8 cellular contexts compared by ENCODE assay signal in the genomic region with DNA sequence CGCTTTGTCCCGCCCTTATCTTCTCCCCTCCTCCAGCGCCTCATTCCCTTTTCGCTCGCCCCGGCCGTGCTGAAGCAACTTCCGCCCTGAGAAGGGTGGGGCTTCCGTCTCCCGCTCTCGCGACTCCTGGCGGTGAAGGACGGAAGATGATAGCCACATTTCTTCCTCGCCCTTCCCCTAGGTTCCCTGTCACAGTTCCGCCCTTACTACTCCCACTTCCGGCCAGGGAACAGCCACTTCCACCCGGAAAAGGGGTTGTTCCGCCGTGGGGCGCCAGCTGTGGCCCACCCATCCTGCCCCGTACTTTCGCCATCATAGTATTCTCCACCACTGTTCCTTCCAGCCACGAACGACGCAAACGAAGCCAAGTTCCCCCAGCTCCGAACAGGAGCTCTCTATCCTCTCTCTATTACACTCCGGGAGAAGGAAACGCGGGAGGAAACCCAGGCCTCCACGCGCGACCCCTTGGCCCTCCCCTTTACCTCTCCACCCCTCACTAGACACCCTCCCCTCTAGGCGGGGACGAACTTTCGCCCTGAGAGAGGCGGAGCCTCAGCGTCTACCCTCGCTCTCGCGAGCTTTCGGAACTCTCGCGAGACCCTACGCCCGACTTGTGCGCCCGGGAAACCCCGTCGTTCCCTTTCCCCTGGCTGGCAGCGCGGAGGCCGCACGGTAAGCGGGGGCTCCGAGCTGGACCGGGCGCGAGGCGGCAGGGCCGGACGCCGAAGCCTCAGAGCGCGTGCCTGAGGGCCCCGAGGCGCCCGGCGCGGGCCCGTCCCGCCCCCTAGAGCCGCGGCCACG. TPM values are rescaled to one million over a fixed set of nuclear protein-coding genes. Genes with fewer than 3 reads are reported as not detected.
A peak's percentile ranks its signal among the peaks of the same experiment; 100 is the strongest.
DNase-seq lines count a peak whose midpoint lies in the region; ATAC-seq and TF ChIP-seq lines count a peak whose summit lies in the region.

A gene (plus strand): TSS at position 638 of the 801 bp plus-strand sequence. CDS start 520 bp downstream, outside the sequence.

- CTCF ChIA-PET in PC-9 (lab: Charles Lee): interaction anchor here (0.6 kb wide), 1 partner anchor 84 kb away, joined by 4 read pairs; no protein-coding TSS in a partner anchor

- POLR2A ChIA-PET in PC-9 (lab: Charles Lee; ENCODE audit: unreplicated experiment): interaction anchor here (0.5 to 0.9 kb wide), 6 partner anchors 14 to 537 kb away, joined by 3 to 4 read pairs (median 3); a partner anchor contains a TSS

- no peaks in the 10 kb centered on the region for H3K9me3 ChIP-seq in PC-9 (ENCODE audit: insufficient read depth, low read depth)

- H3K27ac ChIP-seq in PC-9 (peak within 1 kb of the TSS; percentile 96), epithelial cell of prostate (peak within 1 kb of the TSS; percentile 91)

- DNase-seq in DMS79 (lab: John Stamatoyannopoulos, UW) (peak; percentile 96), KBM-7 (peak; percentile 100), PC-9 (peak; percentile 93 to 98), epithelial cell of prostate (ENCODE audit: low read depth, low spot score) (peak; percentile 93), mucosa of gallbladder (ENCODE audit: low spot score) (peak; percentile 98)
- DNase-seq in activated T-cell treated with anti-CD3 and anti-CD28 coated beads, Interleukin-2, amount 50 U/mL, for 1 hour: peak; percentile 99
- DNase-seq in stimulated activated CD8-positive, alpha-beta memory T cell treated with anti-CD3 and anti-CD28 coated beads, Interleukin-4, amount 100 ng/mL, for 4 hours (ENCODE audit: low read depth in 2 of 2, low spot score in 1 of 2): peak; percentile 96

- peak; percentile 65 for ATAC-seq in GM21717 (IDR thresholded peaks at IDR 0.05; ENCODE audit: unreplicated experiment)

- no peaks in the 10 kb centered on the region for H3K9me2 ChIP-seq in PC-9 (ENCODE audit: insufficient read depth)

- H3K4me3 ChIP-seq in PC-9: peak within 1 kb of the TSS; percentile 98

- peaks cover 43% of the 10 kb centered on the region for H3F3A ChIP-seq in PC-9 (ENCODE audit: insufficient read depth, low read depth)

- peaks cover 40% of the 10 kb centered on the region for H4K20me1 ChIP-seq in PC-9 (ENCODE audit: insufficient read depth)

- TF ChIP-seq CTCF in PC-9 (conservative IDR thresholded peaks at IDR 0.05): peak; percentile 63

- in situ Hi-C loops in KBM-7 (cut with MboI; ENCODE audit: low pct_unique_long_range_greater_than_20kb, low sequenced_read_pairs): no loop called here

- H2AFZ ChIP-seq in PC-9: peak within 1 kb of the TSS; percentile 86

- H3K4me1 ChIP-seq in PC-9 (replicated peaks; ENCODE audit: insufficient read depth): peaks cover 41% of the 10 kb centered on the region

- peaks cover 7% of the 10 kb centered on the region for H3K27me3 ChIP-seq in PC-9 (ENCODE audit: insufficient read depth, low read depth)

- H3K79me2 ChIP-seq in PC-9 (ENCODE audit: low read depth): peaks cover 47% of the 10 kb centered on the region

- peaks cover 40% of the 10 kb centered on the region for H3K36me3 ChIP-seq in PC-9 (ENCODE audit: low read depth)

- BruUV-seq in PC-9 (replicated peaks; lab: Mats Ljungman, UMichigan): TSS peak; percentile 83

- H3K4me2 ChIP-seq in PC-9: peak within 1 kb of the TSS; percentile 96

- intact Hi-C loops in PC-9 (cut with micrococcal nuclease; ENCODE audit: unreplicated experiment): loop anchor here (1.0 to 10.0 kb wide), 2 partner anchors 24 to 1715 kb away; no protein-coding TSS in a partner anchor

RNA-seq across cellular contexts. Expression of the gene that starts here (rescaled TPM):
- total RNA-seq in PC-9 (2021) (2,593 and 3,356 TPM in 2 replicates), mucosa of gallbladder (1,211 TPM)

Comparison
In these comparisons a context has a peak if more than half of its experiments do, and no peak if none do; other contexts are left out.
1. Peak in every context shown above with its lines: DNase-seq, ATAC-seq, H3K4me3 ChIP-seq and H3K27ac ChIP-seq.